In the genomic region with DNA sequence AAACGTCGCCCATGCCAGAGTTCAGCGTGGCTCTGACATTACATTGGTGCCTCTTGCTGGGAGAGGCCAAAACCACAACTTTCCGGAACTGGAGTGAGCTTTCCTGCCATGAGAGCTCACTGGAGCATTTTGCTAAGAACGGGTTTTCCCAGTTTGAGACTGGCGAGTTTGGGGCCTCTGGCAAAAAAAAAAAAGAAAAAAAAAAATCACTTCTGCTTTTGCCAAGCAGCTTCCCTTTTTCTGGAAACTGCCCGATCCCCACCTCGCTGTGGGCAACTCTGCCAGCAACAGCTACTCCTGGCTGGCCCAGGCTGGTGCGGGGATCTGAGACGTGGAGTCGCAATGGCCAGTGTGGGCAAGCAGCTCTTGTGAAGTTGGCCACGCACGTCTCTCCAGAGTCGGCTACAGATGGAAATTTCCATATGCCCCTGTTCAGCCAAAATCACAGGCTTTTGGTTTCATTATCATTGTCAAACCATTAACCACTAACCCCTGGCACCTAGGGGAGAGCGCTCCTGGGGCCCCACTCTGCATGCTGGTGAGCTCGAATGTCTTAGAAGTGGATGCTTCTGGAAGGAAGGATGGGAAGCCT, we compare ENCODE assay signal across 8 cellular contexts.
DNase-seq lines count a peak whose midpoint lies in the region; ATAC-seq lines count a peak whose summit lies in the region.

No MANE protein-coding gene starts in this region.

- ATAC-seq in GM21717 (IDR thresholded peaks at IDR 0.05; ENCODE audit: unreplicated experiment) = peak; percentile 64

- DNase-seq in AG20443 (ENCODE audit: low spot score) (peak; percentile 48), UCSD-AML1 (lab: John Stamatoyannopoulos, UW; ENCODE audit: unreplicated experiment) (peak; percentile 43), germinal center (ENCODE audit: low spot score) (peak; percentile 14), GOT3 (lab: John Stamatoyannopoulos, UW) (no peak), SHP77 treated with DMSO at 0.1 percent for 48 hours (lab: John Stamatoyannopoulos, UW) (no peak), NCI-H2081 (lab: John Stamatoyannopoulos, UW) (no peak)
- DNase-seq in stimulated activated CD4-positive, alpha-beta T cell treated with anti-CD3 and anti-CD28 coated beads, Interleukin-2, amount 100 ng/mL, for 24 hours = peak; percentile 30 to 40

Comparison
In these comparisons a context has a peak if more than half of its experiments do, and no peak if none do; other contexts are left out.
1. DNase-seq: peak in AG20443 (single experiment), UCSD-AML1 (single experiment), germinal center (single experiment) and stimulated activated CD4-positive, alpha-beta T cell treated with anti-CD3 and anti-CD28 coated beads, Interleukin-2, amount 100 ng/mL, for 24 hours (2 of 2); none in GOT3 (single experiment), SHP77 treated with DMSO at 0.1 percent for 48 hours (single experiment) and NCI-H2081 (0 of 2).